Comparison of ENCODE assay signal across 1 cellular context in the genomic region with DNA sequence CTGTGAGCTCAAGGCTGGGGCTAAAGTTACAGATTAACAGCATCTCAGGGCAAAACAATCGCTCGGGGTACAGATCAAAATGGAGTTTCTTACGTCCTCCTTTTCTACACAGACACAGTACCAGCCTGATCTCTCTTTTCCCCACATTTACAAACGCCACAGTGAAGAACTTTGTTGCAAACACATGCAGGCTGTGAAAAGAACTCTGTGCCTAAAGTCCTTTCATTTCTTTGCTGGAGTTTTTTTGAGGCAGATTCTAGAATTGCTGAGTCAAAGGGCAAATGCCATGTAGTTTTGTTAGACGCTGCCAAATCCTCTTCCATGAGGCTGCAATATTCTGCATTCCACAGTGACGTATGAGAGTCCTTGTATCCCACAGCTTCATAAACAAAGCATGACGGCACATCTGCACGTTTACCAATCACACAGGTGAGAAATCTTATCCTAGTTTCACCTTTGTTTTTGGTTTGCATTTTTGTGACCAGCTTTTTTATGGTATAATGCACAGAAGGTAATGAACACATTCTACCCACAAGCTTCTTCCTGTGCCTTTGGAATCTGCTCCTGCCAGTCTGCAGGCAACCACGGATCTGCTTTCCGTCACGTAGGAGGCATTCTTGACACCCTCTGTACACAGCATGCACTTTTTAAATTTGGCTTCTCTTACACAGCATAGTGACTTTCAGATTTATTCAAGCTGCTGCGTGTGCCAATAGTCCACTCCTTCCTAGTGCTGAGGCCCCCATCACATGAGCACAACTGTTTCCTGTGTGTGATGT.
A peak's percentile ranks its signal among the peaks of the same experiment; 100 is the strongest.
TF ChIP-seq lines count a peak whose summit lies in the region.

No MANE protein-coding gene starts in this region.

TF ChIP-seq in HepG2, 621 proteins besides CTCF, POLR2A, EP300 and RAD21 (continued from another document and continues in another):
- TF ChIP-seq, protein P1, sequence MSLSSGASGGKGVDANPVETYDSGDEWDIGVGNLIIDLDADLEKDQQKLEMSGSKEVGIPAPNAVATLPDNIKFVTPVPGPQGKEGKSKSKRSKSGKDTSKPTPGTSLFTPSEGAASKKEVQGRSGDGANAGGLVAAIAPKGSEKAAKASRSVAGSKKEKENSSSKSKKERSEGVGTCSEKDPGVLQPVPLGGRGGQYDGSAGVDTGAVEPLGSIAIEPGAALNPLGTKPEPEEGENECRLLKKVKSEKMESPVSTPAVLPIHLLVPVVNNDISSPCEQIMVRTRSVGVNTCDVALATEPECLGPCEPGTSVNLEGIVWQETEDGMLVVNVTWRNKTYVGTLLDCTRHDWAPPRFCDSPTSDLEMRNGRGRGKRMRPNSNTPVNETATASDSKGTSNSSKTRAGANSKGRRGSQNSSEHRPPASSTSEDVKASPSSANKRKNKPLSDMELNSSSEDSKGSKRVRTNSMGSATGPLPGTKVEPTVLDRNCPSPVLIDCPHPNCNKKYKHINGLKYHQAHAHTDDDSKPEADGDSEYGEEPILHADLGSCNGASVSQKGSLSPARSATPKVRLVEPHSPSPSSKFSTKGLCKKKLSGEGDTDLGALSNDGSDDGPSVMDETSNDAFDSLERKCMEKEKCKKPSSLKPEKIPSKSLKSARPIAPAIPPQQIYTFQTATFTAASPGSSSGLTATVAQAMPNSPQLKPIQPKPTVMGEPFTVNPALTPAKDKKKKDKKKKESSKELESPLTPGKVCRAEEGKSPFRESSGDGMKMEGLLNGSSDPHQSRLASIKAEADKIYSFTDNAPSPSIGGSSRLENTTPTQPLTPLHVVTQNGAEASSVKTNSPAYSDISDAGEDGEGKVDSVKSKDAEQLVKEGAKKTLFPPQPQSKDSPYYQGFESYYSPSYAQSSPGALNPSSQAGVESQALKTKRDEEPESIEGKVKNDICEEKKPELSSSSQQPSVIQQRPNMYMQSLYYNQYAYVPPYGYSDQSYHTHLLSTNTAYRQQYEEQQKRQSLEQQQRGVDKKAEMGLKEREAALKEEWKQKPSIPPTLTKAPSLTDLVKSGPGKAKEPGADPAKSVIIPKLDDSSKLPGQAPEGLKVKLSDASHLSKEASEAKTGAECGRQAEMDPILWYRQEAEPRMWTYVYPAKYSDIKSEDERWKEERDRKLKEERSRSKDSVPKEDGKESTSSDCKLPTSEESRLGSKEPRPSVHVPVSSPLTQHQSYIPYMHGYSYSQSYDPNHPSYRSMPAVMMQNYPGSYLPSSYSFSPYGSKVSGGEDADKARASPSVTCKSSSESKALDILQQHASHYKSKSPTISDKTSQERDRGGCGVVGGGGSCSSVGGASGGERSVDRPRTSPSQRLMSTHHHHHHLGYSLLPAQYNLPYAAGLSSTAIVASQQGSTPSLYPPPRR (CRISPR knock-in tag; IDR thresholded peaks at IDR 0.05; ENCODE audit: borderline replicate concordance): 0 out of 2 replicates have a peak, but pooled peaks have one; percentile 21
- TF ChIP-seq, protein P2, sequence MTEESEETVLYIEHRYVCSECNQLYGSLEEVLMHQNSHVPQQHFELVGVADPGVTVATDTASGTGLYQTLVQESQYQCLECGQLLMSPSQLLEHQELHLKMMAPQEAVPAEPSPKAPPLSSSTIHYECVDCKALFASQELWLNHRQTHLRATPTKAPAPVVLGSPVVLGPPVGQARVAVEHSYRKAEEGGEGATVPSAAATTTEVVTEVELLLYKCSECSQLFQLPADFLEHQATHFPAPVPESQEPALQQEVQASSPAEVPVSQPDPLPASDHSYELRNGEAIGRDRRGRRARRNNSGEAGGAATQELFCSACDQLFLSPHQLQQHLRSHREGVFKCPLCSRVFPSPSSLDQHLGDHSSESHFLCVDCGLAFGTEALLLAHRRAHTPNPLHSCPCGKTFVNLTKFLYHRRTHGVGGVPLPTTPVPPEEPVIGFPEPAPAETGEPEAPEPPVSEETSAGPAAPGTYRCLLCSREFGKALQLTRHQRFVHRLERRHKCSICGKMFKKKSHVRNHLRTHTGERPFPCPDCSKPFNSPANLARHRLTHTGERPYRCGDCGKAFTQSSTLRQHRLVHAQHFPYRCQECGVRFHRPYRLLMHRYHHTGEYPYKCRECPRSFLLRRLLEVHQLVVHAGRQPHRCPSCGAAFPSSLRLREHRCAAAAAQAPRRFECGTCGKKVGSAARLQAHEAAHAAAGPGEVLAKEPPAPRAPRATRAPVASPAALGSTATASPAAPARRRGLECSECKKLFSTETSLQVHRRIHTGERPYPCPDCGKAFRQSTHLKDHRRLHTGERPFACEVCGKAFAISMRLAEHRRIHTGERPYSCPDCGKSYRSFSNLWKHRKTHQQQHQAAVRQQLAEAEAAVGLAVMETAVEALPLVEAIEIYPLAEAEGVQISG (CRISPR knock-in tag; IDR thresholded peaks at IDR 0.05): peak; percentile 46; the same call in 1 of the 2 replicates
- TF ChIP-seq TBP (CRISPR knock-in tag; IDR thresholded peaks at IDR 0.05) (no peak), BRCA1 (CRISPR knock-in tag; IDR thresholded peaks at IDR 0.05) (no peak), RXRB (CRISPR knock-in tag; IDR thresholded peaks at IDR 0.05; ENCODE audit: borderline replicate concordance) (peak; percentile 60), ZNF34 (CRISPR knock-in tag; IDR thresholded peaks at IDR 0.05; ENCODE audit: borderline replicate concordance) (no peak), GABPB1 (CRISPR knock-in tag; IDR thresholded peaks at IDR 0.05) (no peak), THYN1 (CRISPR knock-in tag; IDR thresholded peaks at IDR 0.05; ENCODE audit: borderline replicate concordance, low read depth) (no peak), ZNF17 (CRISPR knock-in tag; IDR thresholded peaks at IDR 0.05) (no peak), ESRRA (CRISPR knock-in tag; IDR thresholded peaks at IDR 0.05; ENCODE audit: low read depth) (0 out of 2 replicates have a peak, but pooled peaks have one; percentile 28), PHF8 (CRISPR knock-in tag; IDR thresholded peaks at IDR 0.05) (no peak), CCDC6 (CRISPR knock-in tag; IDR thresholded peaks at IDR 0.05) (no peak), TBX2 (CRISPR knock-in tag; IDR thresholded peaks at IDR 0.05; ENCODE audit: borderline replicate concordance) (peak; percentile 53; the same call in 1 of the 2 replicates), HMG20B (CRISPR knock-in tag; conservative IDR thresholded peaks at IDR 0.05) (no peak), ZNF432 (CRISPR knock-in tag; IDR thresholded peaks at IDR 0.05; ENCODE audit: borderline replicate concordance) (no peak), SOX13 (IDR thresholded peaks at IDR 0.05) (no peak), SOX13 (CRISPR knock-in tag; conservative IDR thresholded peaks at IDR 0.05 in 1 of 2, IDR thresholded peaks at IDR 0.05 in 1 of 2) (0 out of 4 replicates have a peak, but pooled peaks of 1 of the 2 experiments have one; percentile 41), FOXP1 (IDR thresholded peaks at IDR 0.05) (no peak), FOXP1 (CRISPR knock-in tag; IDR thresholded peaks at IDR 0.05) (peak; percentile 59; the same call in 1 of the 2 replicates), RFX1 (IDR thresholded peaks at IDR 0.05) (no peak), NCOA2 (CRISPR knock-in tag; IDR thresholded peaks at IDR 0.05) (peak; percentile 44; the same call in 1 of the 2 replicates), FOXK1 (CRISPR knock-in tag; IDR thresholded peaks at IDR 0.05; ENCODE audit: borderline replicate concordance, low read depth) (peak; percentile 82; the same call in 1 of the 2 replicates), ZNF619 (CRISPR knock-in tag; IDR thresholded peaks at IDR 0.05) (0 out of 2 replicates have a peak, but pooled peaks have one; percentile 36), GFI1 (CRISPR knock-in tag; IDR thresholded peaks at IDR 0.05; ENCODE audit: borderline replicate concordance) (no peak), ZNF333 (CRISPR knock-in tag; IDR thresholded peaks at IDR 0.05; ENCODE audit: borderline replicate concordance) (no peak), SYNCRIP (IDR thresholded peaks at IDR 0.05; ENCODE audit: insufficient read depth, low read depth, low read length) (no peak), NRL (CRISPR knock-in tag; IDR thresholded peaks at IDR 0.05; ENCODE audit: borderline replicate concordance) (no peak), MIXL1 (CRISPR knock-in tag; IDR thresholded peaks at IDR 0.05) (0 out of 2 replicates have a peak, but pooled peaks have one; percentile 63), MEIS1 (CRISPR knock-in tag; IDR thresholded peaks at IDR 0.05; ENCODE audit: borderline replicate concordance) (peak; percentile 20; the same call in 1 of the 2 replicates), KLF11 (CRISPR knock-in tag; IDR thresholded peaks at IDR 0.05) (no peak), HOXA3 (CRISPR knock-in tag; IDR thresholded peaks at IDR 0.05) (peak; percentile 79), RCOR2 (CRISPR knock-in tag; IDR thresholded peaks at IDR 0.05) (peak; percentile 60), ZNF891 (CRISPR knock-in tag; IDR thresholded peaks at IDR 0.05) (no peak)
- TF ChIP-seq, protein P3, sequence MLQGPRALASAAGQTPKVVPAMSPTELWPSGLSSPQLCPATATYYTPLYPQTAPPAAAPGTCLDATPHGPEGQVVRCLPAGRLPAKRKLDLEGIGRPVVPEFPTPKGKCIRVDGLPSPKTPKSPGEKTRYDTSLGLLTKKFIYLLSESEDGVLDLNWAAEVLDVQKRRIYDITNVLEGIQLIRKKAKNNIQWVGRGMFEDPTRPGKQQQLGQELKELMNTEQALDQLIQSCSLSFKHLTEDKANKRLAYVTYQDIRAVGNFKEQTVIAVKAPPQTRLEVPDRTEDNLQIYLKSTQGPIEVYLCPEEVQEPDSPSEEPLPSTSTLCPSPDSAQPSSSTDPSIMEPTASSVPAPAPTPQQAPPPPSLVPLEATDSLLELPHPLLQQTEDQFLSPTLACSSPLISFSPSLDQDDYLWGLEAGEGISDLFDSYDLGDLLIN (CRISPR knock-in tag; IDR thresholded peaks at IDR 0.05; ENCODE audit: borderline replicate concordance): no peak
- TF ChIP-seq, protein P4, sequence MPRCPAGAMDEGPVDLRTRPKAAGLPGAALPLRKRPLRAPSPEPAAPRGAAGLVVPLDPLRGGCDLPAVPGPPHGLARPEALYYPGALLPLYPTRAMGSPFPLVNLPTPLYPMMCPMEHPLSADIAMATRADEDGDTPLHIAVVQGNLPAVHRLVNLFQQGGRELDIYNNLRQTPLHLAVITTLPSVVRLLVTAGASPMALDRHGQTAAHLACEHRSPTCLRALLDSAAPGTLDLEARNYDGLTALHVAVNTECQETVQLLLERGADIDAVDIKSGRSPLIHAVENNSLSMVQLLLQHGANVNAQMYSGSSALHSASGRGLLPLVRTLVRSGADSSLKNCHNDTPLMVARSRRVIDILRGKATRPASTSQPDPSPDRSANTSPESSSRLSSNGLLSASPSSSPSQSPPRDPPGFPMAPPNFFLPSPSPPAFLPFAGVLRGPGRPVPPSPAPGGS (CRISPR knock-in tag; IDR thresholded peaks at IDR 0.05): no peak
- TF ChIP-seq, protein P5, sequence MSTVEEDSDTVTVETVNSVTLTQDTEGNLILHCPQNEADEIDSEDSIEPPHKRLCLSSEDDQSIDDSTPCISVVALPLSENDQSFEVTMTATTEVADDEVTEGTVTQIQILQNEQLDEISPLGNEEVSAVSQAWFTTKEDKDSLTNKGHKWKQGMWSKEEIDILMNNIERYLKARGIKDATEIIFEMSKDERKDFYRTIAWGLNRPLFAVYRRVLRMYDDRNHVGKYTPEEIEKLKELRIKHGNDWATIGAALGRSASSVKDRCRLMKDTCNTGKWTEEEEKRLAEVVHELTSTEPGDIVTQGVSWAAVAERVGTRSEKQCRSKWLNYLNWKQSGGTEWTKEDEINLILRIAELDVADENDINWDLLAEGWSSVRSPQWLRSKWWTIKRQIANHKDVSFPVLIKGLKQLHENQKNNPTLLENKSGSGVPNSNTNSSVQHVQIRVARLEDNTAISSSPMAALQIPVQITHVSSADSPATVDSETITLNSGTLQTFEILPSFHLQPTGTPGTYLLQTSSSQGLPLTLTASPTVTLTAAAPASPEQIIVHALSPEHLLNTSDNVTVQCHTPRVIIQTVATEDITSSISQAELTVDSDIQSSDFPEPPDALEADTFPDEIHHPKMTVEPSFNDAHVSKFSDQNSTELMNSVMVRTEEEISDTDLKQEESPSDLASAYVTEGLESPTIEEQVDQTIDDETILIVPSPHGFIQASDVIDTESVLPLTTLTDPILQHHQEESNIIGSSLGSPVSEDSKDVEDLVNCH (CRISPR knock-in tag; IDR thresholded peaks at IDR 0.05): 0 out of 2 replicates have a peak, but pooled peaks have one; percentile 33
- TF ChIP-seq, protein P6, sequence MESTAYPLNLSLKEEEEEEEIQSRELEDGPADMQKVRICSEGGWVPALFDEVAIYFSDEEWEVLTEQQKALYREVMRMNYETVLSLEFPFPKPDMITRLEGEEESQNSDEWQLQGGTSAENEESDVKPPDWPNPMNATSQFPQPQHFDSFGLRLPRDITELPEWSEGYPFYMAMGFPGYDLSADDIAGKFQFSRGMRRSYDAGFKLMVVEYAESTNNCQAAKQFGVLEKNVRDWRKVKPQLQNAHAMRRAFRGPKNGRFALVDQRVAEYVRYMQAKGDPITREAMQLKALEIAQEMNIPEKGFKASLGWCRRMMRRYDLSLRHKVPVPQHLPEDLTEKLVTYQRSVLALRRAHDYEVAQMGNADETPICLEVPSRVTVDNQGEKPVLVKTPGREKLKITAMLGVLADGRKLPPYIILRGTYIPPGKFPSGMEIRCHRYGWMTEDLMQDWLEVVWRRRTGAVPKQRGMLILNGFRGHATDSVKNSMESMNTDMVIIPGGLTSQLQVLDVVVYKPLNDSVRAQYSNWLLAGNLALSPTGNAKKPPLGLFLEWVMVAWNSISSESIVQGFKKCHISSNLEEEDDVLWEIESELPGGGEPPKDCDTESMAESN (CRISPR knock-in tag; conservative IDR thresholded peaks at IDR 0.05): no peak
- TF ChIP-seq, protein P7, sequence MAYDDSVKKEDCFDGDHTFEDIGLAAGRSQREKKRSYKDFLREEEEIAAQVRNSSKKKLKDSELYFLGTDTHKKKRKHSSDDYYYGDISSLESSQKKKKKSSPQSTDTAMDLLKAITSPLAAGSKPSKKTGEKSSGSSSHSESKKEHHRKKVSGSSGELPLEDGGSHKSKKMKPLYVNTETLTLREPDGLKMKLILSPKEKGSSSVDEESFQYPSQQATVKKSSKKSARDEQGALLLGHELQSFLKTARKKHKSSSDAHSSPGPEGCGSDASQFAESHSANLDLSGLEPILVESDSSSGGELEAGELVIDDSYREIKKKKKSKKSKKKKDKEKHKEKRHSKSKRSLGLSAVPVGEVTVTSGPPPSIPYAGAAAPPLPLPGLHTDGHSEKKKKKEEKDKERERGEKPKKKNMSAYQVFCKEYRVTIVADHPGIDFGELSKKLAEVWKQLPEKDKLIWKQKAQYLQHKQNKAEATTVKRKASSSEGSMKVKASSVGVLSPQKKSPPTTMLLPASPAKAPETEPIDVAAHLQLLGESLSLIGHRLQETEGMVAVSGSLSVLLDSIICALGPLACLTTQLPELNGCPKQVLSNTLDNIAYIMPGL (CRISPR knock-in tag; IDR thresholded peaks at IDR 0.05; ENCODE audit: borderline replicate concordance in 1 of 2, low read depth in 1 of 2): peak in 1 of 2 experiments; percentile 34; a peak in 1 of 4 replicates
- TF ChIP-seq, protein P8, sequence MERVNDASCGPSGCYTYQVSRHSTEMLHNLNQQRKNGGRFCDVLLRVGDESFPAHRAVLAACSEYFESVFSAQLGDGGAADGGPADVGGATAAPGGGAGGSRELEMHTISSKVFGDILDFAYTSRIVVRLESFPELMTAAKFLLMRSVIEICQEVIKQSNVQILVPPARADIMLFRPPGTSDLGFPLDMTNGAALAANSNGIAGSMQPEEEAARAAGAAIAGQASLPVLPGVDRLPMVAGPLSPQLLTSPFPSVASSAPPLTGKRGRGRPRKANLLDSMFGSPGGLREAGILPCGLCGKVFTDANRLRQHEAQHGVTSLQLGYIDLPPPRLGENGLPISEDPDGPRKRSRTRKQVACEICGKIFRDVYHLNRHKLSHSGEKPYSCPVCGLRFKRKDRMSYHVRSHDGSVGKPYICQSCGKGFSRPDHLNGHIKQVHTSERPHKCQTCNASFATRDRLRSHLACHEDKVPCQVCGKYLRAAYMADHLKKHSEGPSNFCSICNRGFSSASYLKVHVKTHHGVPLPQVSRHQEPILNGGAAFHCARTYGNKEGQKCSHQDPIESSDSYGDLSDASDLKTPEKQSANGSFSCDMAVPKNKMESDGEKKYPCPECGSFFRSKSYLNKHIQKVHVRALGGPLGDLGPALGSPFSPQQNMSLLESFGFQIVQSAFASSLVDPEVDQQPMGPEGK (CRISPR knock-in tag; IDR thresholded peaks at IDR 0.05): no peak
